In the genomic region with DNA sequence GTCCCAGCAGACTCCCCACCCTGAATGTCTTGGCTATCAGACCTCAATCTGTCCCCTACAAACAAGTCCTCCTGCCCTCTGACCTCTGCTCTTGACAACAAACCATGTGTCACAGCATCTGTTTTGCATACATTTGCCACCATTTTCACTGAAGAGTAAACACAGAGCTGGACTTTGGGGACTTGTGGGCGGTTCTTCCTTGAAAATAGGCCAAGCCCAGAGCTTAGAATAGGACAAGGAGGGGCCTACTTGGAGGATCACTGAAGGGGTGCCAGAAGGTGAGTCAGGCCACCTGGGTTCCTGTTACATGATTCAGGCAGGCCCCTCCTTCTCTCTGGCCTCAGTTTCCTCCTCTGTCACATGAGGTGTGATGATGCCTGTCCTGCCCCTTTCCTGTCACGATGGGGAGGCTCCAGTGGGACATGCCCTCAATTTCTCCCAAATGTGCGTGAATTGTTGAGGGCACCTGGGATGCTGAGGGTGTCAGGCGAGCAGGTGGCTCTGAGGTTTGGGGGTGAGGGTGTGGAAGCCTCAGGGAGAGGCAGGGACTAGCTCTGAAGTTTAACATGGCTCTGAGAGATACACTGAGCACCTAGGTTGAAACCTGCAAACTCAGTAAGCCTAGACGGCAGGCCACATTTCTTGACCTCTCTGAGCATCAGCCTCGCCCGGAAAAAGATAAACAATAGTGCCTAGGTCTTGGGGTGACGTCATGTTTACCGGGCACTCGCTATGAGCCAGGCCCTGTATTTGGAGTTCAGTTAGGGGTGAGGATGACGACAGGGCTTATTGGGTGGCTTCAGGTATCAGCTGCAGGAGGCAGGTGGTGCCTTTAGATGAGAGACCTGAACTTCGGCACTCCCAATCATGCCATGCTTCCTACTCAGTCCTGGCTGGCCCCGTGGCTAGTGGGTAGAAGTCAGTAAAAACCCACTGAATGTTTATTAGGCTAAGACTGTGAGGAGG, we compare ENCODE assay signal across 13 cellular contexts.
A peak's percentile ranks its signal among the peaks of the same experiment; 100 is the strongest.
DNase-seq lines count a peak whose midpoint lies in the region; ATAC-seq and TF ChIP-seq lines count a peak whose summit lies in the region.
"Had no signal": no experiment of that assay in that cellular context is flagged by ENCODE, and none has a peak within 500 bp of the region (broad histone marks: within the 10 kb centered on the region; RNA-seq: fewer than 3 reads in every experiment).

No MANE protein-coding gene starts in this region.

- TF ChIP-seq CTCF in epithelial cell of esophagus (IDR thresholded peaks at IDR 0.05; ENCODE audit: insufficient read depth, low read depth, low read length, missing control alignments) (no peak), smooth muscle cell (IDR thresholded peaks at IDR 0.05; ENCODE audit: borderline replicate concordance, insufficient read depth, poor library complexity, severe bottlenecking) (no peak), mesothelial cell of epicardium (IDR thresholded peaks at IDR 0.05; ENCODE audit: unreplicated experiment) (no peak)

- no peak for ATAC-seq in stimulated activated naive CD8-positive, alpha-beta T cell treated with anti-CD3 and anti-CD28 coated beads, Interleukin-15, amount 100 ng/mL, for 72 hours
- ATAC-seq: stimulated activated effector memory CD8-positive, alpha-beta T cell treated with anti-CD3 and anti-CD28 coated beads, Interleukin-12 subunit alpha, Interleukin-12 subunit beta, amount 100 ng/mL, for 72 hours had no signal

- no peaks in the 10 kb centered on the region for H3K36me3 Mint-ChIP-seq in mesothelial cell of epicardium
- H3K36me3 Mint-ChIP-seq: brain; stimulated activated effector memory CD8-positive, alpha-beta T cell treated with anti-CD3 and anti-CD28 coated beads, Interleukin-12 subunit alpha, Interleukin-12 subunit beta, amount 100 ng/mL, for 72 hours had no signal

- H4K20me1 ChIP-seq in smooth muscle cell (ENCODE audit: low read depth): no peaks in the 10 kb centered on the region

- H3K27me3 ChIP-seq in smooth muscle cell (ENCODE audit: low read depth): no peaks in the 10 kb centered on the region

- peaks cover 12% of the 10 kb centered on the region for H3F3A ChIP-seq in smooth muscle cell (ENCODE audit: low read depth)

- peak overlapping the region; percentile 86 for H3K27ac ChIP-seq in smooth muscle cell (ENCODE audit: low read depth)
- H3K27ac ChIP-seq: 22Rv1 had no signal

- no peak overlapping the region for H3K27ac Mint-ChIP-seq in stimulated activated naive CD8-positive, alpha-beta T cell treated with anti-CD3 and anti-CD28 coated beads, Interleukin-15, amount 100 ng/mL, for 72 hours
- no peak overlapping the region for H3K27ac Mint-ChIP-seq in mesothelial cell of epicardium
- H3K27ac Mint-ChIP-seq: brain; stimulated activated effector memory CD8-positive, alpha-beta T cell treated with anti-CD3 and anti-CD28 coated beads, Interleukin-12 subunit alpha, Interleukin-12 subunit beta, amount 100 ng/mL, for 72 hours had no signal

- 93% methylated on average over 13 of the region's 13 CpGs for whole genome bisulfite sequencing in smooth muscle cell (ENCODE audit: low lambda C conversion rate)

- H3K4me3 ChIP-seq in epithelial cell of esophagus (ENCODE audit: low read length) (no peak overlapping the region), smooth muscle cell (no peak overlapping the region)

- peak overlapping the region; percentile 47 for H3K9ac ChIP-seq in smooth muscle cell (ENCODE audit: low read depth)

- H3K4me2 ChIP-seq in smooth muscle cell: peak overlapping the region; percentile 22

- H3K4me1 ChIP-seq in smooth muscle cell (ENCODE audit: low read depth): no peaks in the 10 kb centered on the region

- H3K9me3 ChIP-seq in smooth muscle cell (replicated peaks; ENCODE audit: low read depth): no peaks in the 10 kb centered on the region

- peaks cover 13% of the 10 kb centered on the region for H3K27me3 Mint-ChIP-seq in stimulated activated naive CD8-positive, alpha-beta T cell treated with anti-CD3 and anti-CD28 coated beads, Interleukin-15, amount 100 ng/mL, for 72 hours
- H3K27me3 Mint-ChIP-seq in mesothelial cell of epicardium (ENCODE audit: low read depth): peaks cover 4% of the 10 kb centered on the region

- no peak overlapping the region for H3K4me3 Mint-ChIP-seq in stimulated activated naive CD8-positive, alpha-beta T cell treated with anti-CD3 and anti-CD28 coated beads, Interleukin-15, amount 100 ng/mL, for 72 hours
- no peak overlapping the region for H3K4me3 Mint-ChIP-seq in mesothelial cell of epicardium
- H3K4me3 Mint-ChIP-seq: brain; neural crest cell; stimulated activated effector memory CD8-positive, alpha-beta T cell treated with anti-CD3 and anti-CD28 coated beads, Interleukin-12 subunit alpha, Interleukin-12 subunit beta, amount 100 ng/mL, for 72 hours had no signal

- H3K4me1 Mint-ChIP-seq in stimulated activated naive CD8-positive, alpha-beta T cell treated with anti-CD3 and anti-CD28 coated beads, Interleukin-15, amount 100 ng/mL, for 72 hours: no peaks in the 10 kb centered on the region
- H3K4me1 Mint-ChIP-seq in mesothelial cell of epicardium: peaks cover 24% of the 10 kb centered on the region
- H3K4me1 Mint-ChIP-seq: brain; neural crest cell; stimulated activated effector memory CD8-positive, alpha-beta T cell treated with anti-CD3 and anti-CD28 coated beads, Interleukin-12 subunit alpha, Interleukin-12 subunit beta, amount 100 ng/mL, for 72 hours had no signal

- DNase-seq in DMS153 (lab: John Stamatoyannopoulos, UW) (peak; percentile 62), DMS153 treated with DMSO at 0.1 percent for 48 hours (lab: John Stamatoyannopoulos, UW; ENCODE audit: unreplicated experiment) (no peak), NCI-H2029 (lab: John Stamatoyannopoulos, UW) (peak; percentile 64), epithelial cell of esophagus (ENCODE audit: low read depth) (peak; percentile 85), smooth muscle cell (lab: John Stamatoyannopoulos, UW; ENCODE audit: unreplicated experiment) (no peak), inferior parietal cortex (ENCODE audit: extremely low spot score) (no peak), mesothelial cell of epicardium (ENCODE audit: low spot score in 2 of 2, unreplicated experiment in 2 of 2) (no peak)
- no peak for DNase-seq in stimulated activated naive CD8-positive, alpha-beta T cell treated with anti-CD3 and anti-CD28 coated beads, Interleukin-15, amount 100 ng/mL, for 72 hours
- DNase-seq: NCI-H1930 had no signal

- no peaks in the 10 kb centered on the region for H3K36me3 ChIP-seq in smooth muscle cell (ENCODE audit: low read depth)

- H3K79me2 ChIP-seq in smooth muscle cell (ENCODE audit: low read depth): no peaks in the 10 kb centered on the region

- no peaks in the 10 kb centered on the region for H3K9me3 Mint-ChIP-seq in stimulated activated naive CD8-positive, alpha-beta T cell treated with anti-CD3 and anti-CD28 coated beads, Interleukin-15, amount 100 ng/mL, for 72 hours
- no peaks in the 10 kb centered on the region for H3K9me3 Mint-ChIP-seq in mesothelial cell of epicardium
- H3K9me3 Mint-ChIP-seq: neural crest cell; stimulated activated effector memory CD8-positive, alpha-beta T cell treated with anti-CD3 and anti-CD28 coated beads, Interleukin-12 subunit alpha, Interleukin-12 subunit beta, amount 100 ng/mL, for 72 hours had no signal

- no peak overlapping the region for H2AFZ ChIP-seq in smooth muscle cell (ENCODE audit: low read depth)

Comparison
In these comparisons a context has a peak if more than half of its experiments do, and no peak if none do; other contexts are left out.
1. DNase-seq: peak in DMS153 (single experiment), NCI-H2029 (single experiment) and epithelial cell of esophagus (single experiment); none in DMS153 treated with DMSO at 0.1 percent for 48 hours (single experiment), smooth muscle cell (single experiment), inferior parietal cortex (single experiment), stimulated activated naive CD8-positive, alpha-beta T cell treated with anti-CD3 and anti-CD28 coated beads, Interleukin-15, amount 100 ng/mL, for 72 hours (0 of 2) and mesothelial cell of epicardium (0 of 2).